ENCODE assay signal across 30 cellular contexts in the genomic region with DNA sequence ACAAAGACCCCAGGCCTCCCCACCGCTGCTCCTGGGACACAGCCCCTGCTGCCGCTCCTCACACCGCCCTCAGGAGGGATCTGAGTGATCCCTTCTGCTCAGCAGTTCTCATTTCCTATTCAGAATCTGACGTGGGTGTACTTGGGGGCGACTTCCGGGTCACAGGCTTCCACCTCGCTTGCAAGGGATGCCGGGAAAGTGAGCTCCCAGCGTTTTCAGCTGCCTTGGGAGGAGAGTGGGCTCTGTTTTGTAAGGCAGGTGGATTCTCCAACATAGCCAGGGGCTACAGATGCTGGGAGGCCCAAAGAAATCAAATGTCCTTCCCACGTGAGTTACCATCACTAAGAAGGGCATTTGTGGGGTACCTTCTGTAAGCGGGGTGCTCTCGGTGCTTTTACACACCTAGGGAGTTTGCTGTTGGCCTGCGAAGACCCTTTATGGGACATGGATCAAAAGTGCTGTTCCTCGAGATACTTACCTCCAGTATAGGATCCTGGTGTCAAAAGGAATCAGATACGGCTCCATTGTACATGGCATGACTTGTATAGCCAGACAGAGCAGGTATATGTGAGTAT. TPM values are rescaled to one million over a fixed set of nuclear protein-coding genes. Genes with fewer than 3 reads are reported as not detected.
DNase-seq lines count a peak whose midpoint lies in the region; ATAC-seq and TF ChIP-seq lines count a peak whose summit lies in the region.
"Had no signal": no experiment of that assay in that cellular context is flagged by ENCODE, and none has a peak within 500 bp of the region (broad histone marks: within the 10 kb centered on the region; RNA-seq: fewer than 3 reads in every experiment).

No MANE protein-coding gene starts in this region.

- no peaks in the 10 kb centered on the region for H3K36me3 ChIP-seq in HEK293 (ENCODE audit: control insufficient read depth in 2 of 2, insufficient read depth in 1 of 2, low read length in 2 of 2)
- H3K36me3 ChIP-seq in SU-DHL-6 (ENCODE audit: low read length), result no peaks in the 10 kb centered on the region
- no peaks in the 10 kb centered on the region for H3K36me3 ChIP-seq in osteoblast (ENCODE audit: insufficient read depth, low read length)
- H3K36me3 ChIP-seq in WERI-Rb-1, result no peaks in the 10 kb centered on the region
- no peaks in the 10 kb centered on the region for H3K36me3 ChIP-seq in gastroesophageal sphincter
- H3K36me3 ChIP-seq: BLaER1 treated with 17β-estradiol and CSF1 and Interleukin-3, amounts not matched to agents 10 nM and 100 nM; prostate gland; sigmoid colon; stomach; tibial nerve had no signal

- CTCF ChIA-PET in HEK293 (lab: Yijun Ruan, JAX), result interaction anchor here (1.6 kb wide), 2 partner anchors 16 to 18 kb away, joined by 6 read pairs; no protein-coding TSS in a partner anchor

- H3K9ac ChIP-seq in SU-DHL-6 (ENCODE audit: low read length), result no peak overlapping the region
- H3K9ac ChIP-seq: BLaER1 treated with 17β-estradiol and CSF1 and Interleukin-3, amounts not matched to agents 10 nM and 100 nM had no signal

- H3K9me3 ChIP-seq in HEK293 (ENCODE audit: control insufficient read depth, insufficient read depth, low read depth, low read length) (no peaks in the 10 kb centered on the region), SU-DHL-6 (ENCODE audit: insufficient read depth, low read length) (no peaks in the 10 kb centered on the region), osteoblast (ENCODE audit: low read depth, low read length) (no peaks in the 10 kb centered on the region), WERI-Rb-1 (ENCODE audit: severe bottlenecking) (no peaks in the 10 kb centered on the region), gastroesophageal sphincter (no peaks in the 10 kb centered on the region)
- H3K9me3 ChIP-seq: BLaER1 treated with 17β-estradiol and CSF1 and Interleukin-3, amounts not matched to agents 10 nM and 100 nM; prostate gland; sigmoid colon; SJCRH30; stomach; tibial nerve had no signal

- no peak overlapping the region for H3K27ac ChIP-seq in HEK293 (ENCODE audit: extremely low read depth, low read depth, low read length)
- no peak overlapping the region for H3K27ac ChIP-seq in SU-DHL-6 (ENCODE audit: low read depth, low read length)
- H3K27ac ChIP-seq in osteoblast (ENCODE audit: low read depth, low read length), result no peak overlapping the region
- no peak overlapping the region for H3K27ac ChIP-seq in WERI-Rb-1
- no peak overlapping the region for H3K27ac ChIP-seq in gastroesophageal sphincter
- H3K27ac ChIP-seq: BLaER1 treated with 17β-estradiol and CSF1 and Interleukin-3, amounts not matched to agents 10 nM and 100 nM; prostate gland; sigmoid colon; SJCRH30; stomach; tibial nerve had no signal

- DNase-seq in MV-4-11 (lab: John Stamatoyannopoulos, UW) (peak; percentile 55), osteoblast (ENCODE audit: insufficient read length, low spot score, missing footprints) (peak; percentile 69), ACHN (no peak), WERI-Rb-1 (no peak)
- DNase-seq: activated CD4-positive, alpha-beta T cell treated with anti-CD3 and anti-CD28 coated beads for 48 hours; amniotic stem cell; cerebellar nuclear complex; COR-L47; dermis blood vessel endothelial cell; glutamatergic neuron; KG1; midbrain; naive B cell; NCI-H1417 treated with DMSO at 0.1 percent for 48 hours; NCI-H2081; NCI-H774; sigmoid colon; SJCRH30; stimulated activated CD4-positive, alpha-beta T cell treated with anti-CD3 and anti-CD28 coated beads, Interleukin-12 subunit alpha, Interleukin-12 subunit beta, amount 100 ng/mL, for 4 hours; stimulated activated CD4-positive, alpha-beta T cell treated with anti-CD3 and anti-CD28 coated beads, Interleukin-2, amount 100 ng/mL, for 48 hours; stomach; T1000 had no signal

- TF ChIP-seq POLR2A in gastroesophageal sphincter (IDR thresholded peaks at IDR 0.05), result no peak

- H4K20me1 ChIP-seq in SU-DHL-6 (ENCODE audit: low read depth, low read length), result no peaks in the 10 kb centered on the region
- no peaks in the 10 kb centered on the region for H4K20me1 ChIP-seq in osteoblast (ENCODE audit: insufficient read depth, low read length)
- H4K20me1 ChIP-seq: BLaER1 treated with 17β-estradiol and CSF1 and Interleukin-3, amounts not matched to agents 10 nM and 100 nM had no signal

- no peak overlapping the region for H3K4me3 ChIP-seq in HEK293 (ENCODE audit: low read depth, low read length)
- H3K4me3 ChIP-seq in SU-DHL-6 (ENCODE audit: insufficient read depth, low read length, poor library complexity, severe bottlenecking), result no peak overlapping the region
- no peak overlapping the region for H3K4me3 ChIP-seq in osteoblast (ENCODE audit: insufficient read depth, low read length)
- H3K4me3 ChIP-seq in WERI-Rb-1 (ENCODE audit: low read depth, low read length), result no peak overlapping the region
- H3K4me3 ChIP-seq in gastroesophageal sphincter, result no peak overlapping the region
- H3K4me3 ChIP-seq: BLaER1 treated with 17β-estradiol and CSF1 and Interleukin-3, amounts not matched to agents 10 nM and 100 nM; prostate gland; sigmoid colon; SJCRH30; stomach; tibial nerve had no signal

- POLR2A ChIA-PET in HEK293 (lab: Yijun Ruan, JAX), result no interaction called here

- TF ChIP-seq CTCF in HEK293 (tag by site-specific recombination; IDR thresholded peaks at IDR 0.05) (no peak), SU-DHL-6 (IDR thresholded peaks at IDR 0.05; ENCODE audit: insufficient read depth, low read length, poor library complexity, severe bottlenecking) (no peak), osteoblast (IDR thresholded peaks at IDR 0.05; ENCODE audit: extremely low read depth, low read depth, low read length) (no peak), WERI-Rb-1 (IDR thresholded peaks at IDR 0.05; ENCODE audit: low read depth, low read length) (no peak), gastroesophageal sphincter (IDR thresholded peaks at IDR 0.05) (no peak)

- no peak for TF ChIP-seq EP300 in gastroesophageal sphincter (IDR thresholded peaks at IDR 0.05)

- H3K4me2 ChIP-seq in SU-DHL-6 (ENCODE audit: low read depth, low read length, poor library complexity, severe bottlenecking), result no peak overlapping the region
- H3K4me2 ChIP-seq in osteoblast (ENCODE audit: insufficient read depth, low read length), result no peak overlapping the region

- H3F3A ChIP-seq in SU-DHL-6 (ENCODE audit: insufficient read depth), result no peaks in the 10 kb centered on the region

- H3K9me2 ChIP-seq in SU-DHL-6 (replicated peaks; ENCODE audit: insufficient read depth, low read length), result no peaks in the 10 kb centered on the region

- ATAC-seq in gastroesophageal sphincter, result no peak
- ATAC-seq: HCT116, Panc1 had no signal

- no peaks in the 10 kb centered on the region for H3K4me1 ChIP-seq in HEK293 (ENCODE audit: control insufficient read depth, insufficient read depth, low read length)
- no peaks in the 10 kb centered on the region for H3K4me1 ChIP-seq in osteoblast (ENCODE audit: insufficient read depth, low read length)
- no peaks in the 10 kb centered on the region for H3K4me1 ChIP-seq in gastroesophageal sphincter
- H3K4me1 ChIP-seq: prostate gland, sigmoid colon, stomach, tibial nerve had no signal

- 90 to 100% methylated on average over 1 to 6 of the region's 15 CpGs for WGBS in gastroesophageal sphincter (ENCODE audit: low coverage in 1 of 2), 2 donors

- H2AFZ ChIP-seq in SU-DHL-6 (ENCODE audit: low read depth, low read length, severe bottlenecking) (peak overlapping the region; percentile 75), osteoblast (ENCODE audit: low read length) (no peak overlapping the region)

- H3K27me3 ChIP-seq in SU-DHL-6 (ENCODE audit: low read length) (no peaks in the 10 kb centered on the region), osteoblast (ENCODE audit: insufficient read depth, low read length) (peaks cover 11% of the 10 kb centered on the region), WERI-Rb-1 (ENCODE audit: insufficient read depth, low read depth, severe bottlenecking) (no peaks in the 10 kb centered on the region), gastroesophageal sphincter (peaks cover 8% of the 10 kb centered on the region)
- H3K27me3 ChIP-seq: BLaER1 treated with 17β-estradiol and CSF1 and Interleukin-3, amounts not matched to agents 10 nM and 100 nM; sigmoid colon; SJCRH30; tibial nerve had no signal

- in situ Hi-C loops in ACHN (cut with HindIII; ENCODE audit: low pct_ligation_motif_present, low pct_unique_long_range_greater_than_20kb, low sequenced_read_pairs), result no loop called here

- H3K79me2 ChIP-seq in SU-DHL-6 (ENCODE audit: insufficient read depth, low read length) (no peaks in the 10 kb centered on the region), osteoblast (ENCODE audit: insufficient read depth, low read length) (no peaks in the 10 kb centered on the region)

TF ChIP-seq in HEK293, 187 proteins besides CTCF, POLR2A, EP300 and RAD21:
- TF ChIP-seq ZBTB48 (tag by site-specific recombination; IDR thresholded peaks at IDR 0.05), result no peak
- no peak for TF ChIP-seq ZNF404 (tag by site-specific recombination; IDR thresholded peaks at IDR 0.05)
- 0 out of 2 replicates have a peak, but pooled peaks have one; percentile 20 for TF ChIP-seq ZFHX2 (tag by site-specific recombination; conservative IDR thresholded peaks at IDR 0.05)
- TF ChIP-seq SP2 (tag by site-specific recombination; IDR thresholded peaks at IDR 0.05), result no peak

RNA-seq across cellular contexts. Expression of a gene that starts 9.7 kb away (rescaled TPM):
- under 0.01 TPM in 2 replicates for total RNA-seq in osteoblast
- 1 to 10 TPM in 2 of 4 donors, under 1 TPM in 2; 0.45 to 1.4 (median 1.1) TPM for total RNA-seq in gastroesophageal sphincter
- total RNA-seq: dermis blood vessel endothelial cell had no signal

Comparison
In these comparisons a context has a peak if more than half of its experiments do, and no peak if none do; other contexts are left out.
1. DNase-seq: peak in MV-4-11 (single experiment) and osteoblast (single experiment); none in ACHN (single experiment) and WERI-Rb-1 (single experiment).